Comparison of ENCODE assay signal across 10 cellular contexts in the genomic region with DNA sequence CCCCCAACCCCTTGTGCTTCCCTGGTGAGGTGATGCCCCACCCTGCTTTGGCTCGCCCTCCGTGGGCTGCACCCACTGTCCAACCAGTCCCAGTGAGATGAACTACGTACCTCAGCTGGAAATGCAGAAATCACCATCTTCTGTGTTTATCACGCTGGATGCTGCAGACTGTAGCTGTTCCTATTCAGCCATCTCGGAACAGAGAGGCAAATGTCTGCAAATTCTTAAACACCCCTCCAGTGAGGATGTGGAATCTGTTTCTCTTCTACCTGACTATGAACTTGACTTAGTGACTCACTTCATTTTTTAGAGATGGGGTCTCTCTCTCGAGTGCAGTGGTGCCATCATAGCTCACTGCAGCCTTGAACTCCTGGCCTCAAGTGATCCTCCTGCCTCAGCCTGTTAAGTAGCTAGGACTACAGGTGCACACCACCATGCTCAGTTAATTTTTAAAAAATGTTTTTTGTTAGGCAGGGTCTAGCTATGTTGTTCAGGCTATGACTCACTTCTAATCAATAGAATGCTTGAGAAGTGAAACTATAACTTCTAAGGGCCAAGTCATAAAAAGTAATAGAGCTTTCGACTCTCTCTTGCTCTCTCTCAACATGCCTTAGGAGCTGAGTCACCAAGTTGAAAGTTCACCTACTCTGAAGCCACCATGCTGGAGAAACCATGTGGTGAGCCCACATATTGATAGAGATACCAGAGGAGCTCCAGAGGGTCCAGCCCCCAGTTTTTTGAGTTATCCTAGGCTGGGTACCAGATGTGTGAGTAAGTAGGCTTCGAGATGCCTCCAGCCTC. TPM values are rescaled to one million over a fixed set of nuclear protein-coding genes. Genes with fewer than 3 reads are reported as not detected.
DNase-seq lines count a peak whose midpoint lies in the region; ATAC-seq, FAIRE-seq and TF ChIP-seq lines count a peak whose summit lies in the region.
"Had no signal": no experiment of that assay in that cellular context is flagged by ENCODE, and none has a peak within 500 bp of the region (broad histone marks: within the 10 kb centered on the region; RNA-seq: fewer than 3 reads in every experiment).

No MANE protein-coding gene starts in this region.

- no peak for TF ChIP-seq POLR2A in HepG2 (IDR thresholded peaks at IDR 0.05; ENCODE audit: insufficient read depth in 1 of 2, low read depth in 2 of 2, low read length in 2 of 2)

- H3K4me3 ChIP-seq in HepG2 (replicated peaks in 1 of 3; ENCODE audit: insufficient read depth in 1 of 3, low read depth in 2 of 3, low read length in 3 of 3), result no peak overlapping the region
- no peak overlapping the region for H3K4me3 ChIP-seq in CD8-positive, alpha-beta memory T cell (ENCODE audit: low read length)

- in situ Hi-C loops in HepG2 (cut with HindIII; ENCODE audit: extremely low pct_ligation_motif_present, low pct_unique_long_range_greater_than_20kb), result no loop called here

- H4K20me1 ChIP-seq in HepG2 (ENCODE audit: insufficient read depth, low read length), result no peaks in the 10 kb centered on the region

- CTCF ChIA-PET in HepG2 (lab: Yijun Ruan, JAX; ENCODE audit: low intra/inter-chr PET ratio, low total read pairs), result no interaction called here
- CTCF ChIA-PET in CD8-positive, alpha-beta memory T cell (lab: Charles Lee), result interaction anchor here (1.0 to 1.6 kb wide), 3 partner anchors 10 to 108 kb away, joined by 3 to 6 read pairs (median 3); no protein-coding TSS in a partner anchor

- peak; percentile 65 for ATAC-seq in GM18498 (IDR thresholded peaks at IDR 0.05; ENCODE audit: unreplicated experiment)
- ATAC-seq in HG02852 (IDR thresholded peaks at IDR 0.05; ENCODE audit: unreplicated experiment), result peak; percentile 92
- ATAC-seq in HepG2, result peak; percentile 85
- ATAC-seq in HG03159 (IDR thresholded peaks at IDR 0.05; ENCODE audit: unreplicated experiment), result no peak

- peak overlapping the region; percentile 11; the same call in 1 of the 2 replicates for H3K4me2 ChIP-seq in HepG2 (ENCODE audit: low read depth, low read length)

- H3K36me3 ChIP-seq in HepG2 (replicated peaks in 1 of 2; ENCODE audit: control insufficient read depth in 1 of 2, insufficient read depth in 2 of 2, low read length in 2 of 2), result no peaks in the 10 kb centered on the region
- no peaks in the 10 kb centered on the region for H3K36me3 ChIP-seq in CD8-positive, alpha-beta memory T cell (ENCODE audit: insufficient read depth, low read length)

- no peaks in the 10 kb centered on the region for H3K9me3 ChIP-seq in HepG2 (ENCODE audit: low read length)
- H3K9me3 ChIP-seq in CD8-positive, alpha-beta memory T cell (ENCODE audit: low read length), result no peaks in the 10 kb centered on the region

- intact Hi-C loops in HepG2 (cut with micrococcal nuclease; ENCODE audit: unreplicated experiment), result no loop called here

- H3K27me3 Mint-ChIP-seq in T-helper 2 cell treated with Interferon-gamma antibody and Interleukin-4, amounts not matched to agents 5 μg/mL and 100 μg/mL, for 36 hours (ENCODE audit: low read depth), result no peaks in the 10 kb centered on the region
- peaks cover 0 to 3% of the 10 kb centered on the region in 2 donors for H3K27me3 Mint-ChIP-seq in CD8-positive, alpha-beta memory T cell

- peaks cover 7% of the 10 kb centered on the region for H3K4me1 Mint-ChIP-seq in T-helper 2 cell treated with Interferon-gamma antibody and Interleukin-4, amounts not matched to agents 5 μg/mL and 100 μg/mL, for 36 hours (ENCODE audit: low read depth)
- no peaks in the 10 kb centered on the region for H3K4me1 Mint-ChIP-seq in CD8-positive, alpha-beta memory T cell

- H3K27ac ChIP-seq in HepG2 (ENCODE audit: extremely low read length, insufficient read depth, low read length), result no peak overlapping the region
- no peak overlapping the region for H3K27ac ChIP-seq in CD8-positive, alpha-beta memory T cell (ENCODE audit: low read depth, low read length)
- H3K27ac ChIP-seq: HL-60, parathyroid adenoma had no signal

- H3K79me2 ChIP-seq in HepG2 (ENCODE audit: insufficient read depth, low read length), result no peaks in the 10 kb centered on the region
- H3K79me2 ChIP-seq: parathyroid adenoma had no signal

- peaks cover 16% of the 10 kb centered on the region for H3K4me1 ChIP-seq in HepG2 (ENCODE audit: insufficient read depth, low read length)
- H3K4me1 ChIP-seq in CD8-positive, alpha-beta memory T cell (ENCODE audit: insufficient read depth, low read length), result no peaks in the 10 kb centered on the region
- H3K4me1 ChIP-seq: parathyroid adenoma had no signal

- peak overlapping the region; percentile 34 for H3K27ac Mint-ChIP-seq in T-helper 2 cell treated with Interferon-gamma antibody and Interleukin-4, amounts not matched to agents 5 μg/mL and 100 μg/mL, for 36 hours
- H3K27ac Mint-ChIP-seq in CD8-positive, alpha-beta memory T cell, result peak overlapping the region in 1 of 8 donors; percentile 25

- POLR2A ChIA-PET in HepG2 (lab: Yijun Ruan, JAX), result interaction anchor here (0.9 to 2.0 kb wide), 9 partner anchors 10 to 285 kb away, joined by 3 to 29 read pairs (median 4); a partner anchor contains a TSS
- POLR2A ChIA-PET in CD8-positive, alpha-beta memory T cell (lab: Charles Lee), result no interaction called here

- H3K4me3 Mint-ChIP-seq in T-helper 2 cell treated with Interferon-gamma antibody and Interleukin-4, amounts not matched to agents 5 μg/mL and 100 μg/mL, for 36 hours, result no peak overlapping the region
- no peak overlapping the region for H3K4me3 Mint-ChIP-seq in CD8-positive, alpha-beta memory T cell

- BruUV-seq in HepG2 (replicated peaks; lab: Mats Ljungman, UMichigan), result no TSS peak

- DNase-seq in T-helper 2 cell treated with Interferon-gamma antibody and Interleukin-4, amounts not matched to agents 5 μg/mL and 100 μg/mL, for 36 hours (ENCODE audit: low spot score), result peak; percentile 61
- DNase-seq in HepG2 (ENCODE audit: low spot score), result peak; percentile 50
- no peak for DNase-seq in NCI-H524 treated with DMSO at 0.1 percent for 48 hours (lab: John Stamatoyannopoulos, UW)
- no peak for DNase-seq in NCI-H510A (lab: John Stamatoyannopoulos, UW)
- DNase-seq in CD8-positive, alpha-beta memory T cell, result no peak

- no peak for TF ChIP-seq EP300 in HepG2 (IDR thresholded peaks at IDR 0.05; ENCODE audit: low read depth in 2 of 2, low read length in 2 of 2)
- TF ChIP-seq EP300 in HepG2 (CRISPR knock-in tag; IDR thresholded peaks at IDR 0.05; ENCODE audit: borderline replicate concordance), result no peak

- peaks cover 2% of the 10 kb centered on the region for H3K9me3 Mint-ChIP-seq in T-helper 2 cell treated with Interferon-gamma antibody and Interleukin-4, amounts not matched to agents 5 μg/mL and 100 μg/mL, for 36 hours
- H3K9me3 Mint-ChIP-seq in CD8-positive, alpha-beta memory T cell, result peaks cover 0 to 3% (median 0%) of the 10 kb centered on the region in 5 donors

- FAIRE-seq in HepG2 (lab: Jason Lieb, UNC), result no peak

- H3K9ac ChIP-seq in HepG2 (ENCODE audit: insufficient read depth, low read depth, low read length), result no peak overlapping the region
- H3K9ac ChIP-seq: parathyroid adenoma had no signal

- H3K36me3 Mint-ChIP-seq in T-helper 2 cell treated with Interferon-gamma antibody and Interleukin-4, amounts not matched to agents 5 μg/mL and 100 μg/mL, for 36 hours (ENCODE audit: low read depth), result no peaks in the 10 kb centered on the region
- H3K36me3 Mint-ChIP-seq in CD8-positive, alpha-beta memory T cell, result peaks cover 0 to 4% (median 0%) of the 10 kb centered on the region in 3 donors

- no peaks in the 10 kb centered on the region for H3K27me3 ChIP-seq in HepG2 (ENCODE audit: control insufficient read depth in 1 of 2, insufficient read depth in 2 of 2, low read length in 2 of 2)
- no peaks in the 10 kb centered on the region for H3K27me3 ChIP-seq in CD8-positive, alpha-beta memory T cell (ENCODE audit: insufficient read depth, low read length, poor library complexity, severe bottlenecking)

- no peak for TF ChIP-seq CTCF in HepG2 (CRISPR knock-in tag; IDR thresholded peaks at IDR 0.05)

- no peak for TF ChIP-seq RAD21 in HepG2 (CRISPR knock-in tag; IDR thresholded peaks at IDR 0.05)

- no peak overlapping the region for H2AFZ ChIP-seq in HepG2 (ENCODE audit: low read length)
- H2AFZ ChIP-seq: parathyroid adenoma had no signal

- 43% methylated on average over 8 of the region's 8 CpGs for WGBS in HepG2 (ENCODE audit: low lambda C conversion rate)

TF ChIP-seq in HepG2, 621 proteins besides CTCF, POLR2A, EP300 and RAD21 (continues in another document):
- TF ChIP-seq PPARG (CRISPR knock-in tag; conservative IDR thresholded peaks at IDR 0.05) (no peak), FOSL2 (CRISPR knock-in tag; IDR thresholded peaks at IDR 0.05) (peak; percentile 87), MTF1 (CRISPR knock-in tag; IDR thresholded peaks at IDR 0.05) (no peak), RARA (CRISPR knock-in tag; IDR thresholded peaks at IDR 0.05) (peak; percentile 62), NR2C2 (CRISPR knock-in tag; IDR thresholded peaks at IDR 0.05; ENCODE audit: borderline replicate concordance) (0 out of 2 replicates have a peak, but pooled peaks have one; percentile 23), KDM1A (CRISPR knock-in tag; IDR thresholded peaks at IDR 0.05) (0 out of 2 replicates have a peak, but pooled peaks have one; percentile 31), ZNF678 (CRISPR knock-in tag; IDR thresholded peaks at IDR 0.05) (no peak)

RNA-seq across cellular contexts. Expression of a gene that starts 11.5 kb away (rescaled TPM):
- total RNA-seq in HepG2 (2016; rRNA removed; fragmentation: Illumina TruSeq; extraction: Trizol), result 19.1 and 29.0 TPM in 2 replicates
- 1.6 and 2.3 TPM in 2 replicates for total RNA-seq in HepG2 (2016; cell fraction: cytosol; rRNA removed; fragmentation: Illumina TruSeq; extraction: Trizol; ENCODE audit: low read depth)
- 18.9 and 31.1 TPM in 2 replicates for total RNA-seq in HepG2 (2016; cell fraction: insoluble cytoplasmic fraction; rRNA removed; fragmentation: Illumina TruSeq; extraction: Trizol)
- 3.5 and 4.4 TPM in 2 replicates for total RNA-seq in HepG2 (2016; cell fraction: membrane; rRNA removed; fragmentation: Illumina TruSeq; extraction: Trizol)
- 20.2 and 22.3 TPM in 2 replicates for total RNA-seq in HepG2 (2016; cell fraction: nucleus; rRNA removed; fragmentation: Illumina TruSeq; extraction: Trizol)
- polyA plus RNA-seq in HepG2 (2011; rRNA removed), result 9.0 and 11.8 TPM in 2 replicates
- polyA plus RNA-seq in HepG2 (2011; cell fraction: cytosol; rRNA removed), result 4.3 and 7.9 TPM in 2 replicates
- polyA plus RNA-seq in HepG2 (2011; cell fraction: nucleus; rRNA removed), result 9.8 and 15.0 TPM in 2 replicates
- polyA plus RNA-seq in HepG2 (2012), result 4.6 and 5.2 TPM in 2 replicates
- polyA plus RNA-seq in HepG2 (2016; cell fraction: cytosol; fragmentation: Illumina TruSeq; extraction: Trizol; ENCODE audit: low read depth), result 0.84 and 1.1 TPM in 2 replicates
- polyA plus RNA-seq in HepG2 (2016; cell fraction: insoluble cytoplasmic fraction; fragmentation: Illumina TruSeq; extraction: Trizol; ENCODE audit: low read depth), result 12.0 and 13.5 TPM in 2 replicates
- 1.2 and 1.3 TPM in 2 replicates for polyA plus RNA-seq in HepG2 (2016; cell fraction: membrane; fragmentation: Illumina TruSeq; extraction: Trizol; ENCODE audit: low read depth)
- 18.1 and 19.5 TPM in 2 replicates for polyA plus RNA-seq in HepG2 (2016; cell fraction: nucleus; fragmentation: Illumina TruSeq; extraction: Trizol; ENCODE audit: insufficient read depth, low read depth)
- polyA minus RNA-seq in HepG2 (2011; rRNA and poly(A)+ RNA removed; ENCODE audit: low replicate concordance), result 11.0 and 43.0 TPM in 2 replicates
- polyA minus RNA-seq in HepG2 (2011; cell fraction: cytosol; rRNA and poly(A)+ RNA removed), result 8.9 and 14.8 TPM in 2 replicates
- 35.8 and 42.8 TPM in 2 replicates for polyA minus RNA-seq in HepG2 (2011; cell fraction: nucleus; rRNA and poly(A)+ RNA removed)
- total RNA-seq in CD8-positive, alpha-beta memory T cell, result 10 to 100 TPM; 41.3 to 44.8 TPM
- polyA plus RNA-seq in CD8-positive, alpha-beta memory T cell, result 16.6 TPM

Comparison
In these comparisons a context has a peak if more than half of its experiments do, and no peak if none do; other contexts are left out.
1. DNase-seq: peak in T-helper 2 cell treated with Interferon-gamma antibody and Interleukin-4, amounts not matched to agents 5 μg/mL and 100 μg/mL, for 36 hours (single experiment) and HepG2 (single experiment); none in NCI-H524 treated with DMSO at 0.1 percent for 48 hours (single experiment), NCI-H510A (single experiment) and CD8-positive, alpha-beta memory T cell (0 of 5).